ENCODE assay signal across 20 cellular contexts in the genomic region with DNA sequence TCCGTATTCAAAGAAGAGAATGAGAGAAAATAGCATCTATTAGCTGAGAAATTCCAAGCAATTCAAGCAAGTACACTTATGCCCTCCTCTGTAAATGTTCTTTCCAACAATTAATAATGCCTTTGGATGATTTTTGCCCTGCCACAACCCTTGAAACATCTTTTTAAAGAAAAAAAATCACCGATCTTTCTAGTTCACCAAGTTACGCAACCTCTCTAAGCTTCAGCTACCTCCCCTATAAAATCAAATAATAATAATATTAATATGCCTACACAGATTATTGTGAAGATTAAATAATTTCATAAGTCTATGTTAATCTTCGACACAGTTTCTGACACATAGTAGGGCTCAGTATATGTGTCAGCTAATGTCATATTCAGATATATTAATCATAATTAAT. TPM values are rescaled to one million over a fixed set of nuclear protein-coding genes. Genes with fewer than 3 reads are reported as not detected.
DNase-seq lines count a peak whose midpoint lies in the region; ATAC-seq, FAIRE-seq and TF ChIP-seq lines count a peak whose summit lies in the region.
"Had no signal": no experiment of that assay in that cellular context is flagged by ENCODE, and none has a peak within 500 bp of the region (broad histone marks: within the 10 kb centered on the region; RNA-seq: fewer than 3 reads in every experiment).

No MANE protein-coding gene starts in this region.

- H3K4me3 ChIP-seq in HepG2 (replicated peaks in 1 of 3; ENCODE audit: insufficient read depth in 1 of 3, low read depth in 2 of 3, low read length in 3 of 3) (no peak overlapping the region), right lobe of liver (no peak overlapping the region), H1 (ENCODE audit: extremely low read depth in 1 of 4, insufficient read depth in 2 of 4, low read depth in 3 of 4, low read length in 4 of 4) (no peak overlapping the region)
- H3K4me3 ChIP-seq: A549; BLaER1 treated with 17β-estradiol and CSF1 and Interleukin-3, amounts not matched to agents 10 nM and 100 nM had no signal

- POLR2A ChIA-PET in HepG2 (lab: Yijun Ruan, JAX), result no interaction called here
- POLR2A ChIA-PET in H1 (lab: Charles Lee; ENCODE audit: partially characterized antibody), result no interaction called here

- H3K27ac Mint-ChIP-seq in activated naive CD8-positive, alpha-beta T cell treated with anti-CD3 and anti-CD28 coated beads for 36 hours, result no peak overlapping the region
- H3K27ac Mint-ChIP-seq: B cell; CD4-positive, alpha-beta T cell; CD8-positive, alpha-beta T cell had no signal

- no peak overlapping the region for H3K4ac ChIP-seq in H1 (replicated peaks; ENCODE audit: insufficient read length, low read depth, low read length)

- intact Hi-C loops in HepG2 (cut with micrococcal nuclease; ENCODE audit: unreplicated experiment), result no loop called here
- intact Hi-C loops in right lobe of liver (cut with DNase I), result no loop called here

- no peak overlapping the region for H3K4me3 Mint-ChIP-seq in activated naive CD8-positive, alpha-beta T cell treated with anti-CD3 and anti-CD28 coated beads for 36 hours
- H3K4me3 Mint-ChIP-seq: B cell; CD4-positive, alpha-beta T cell; CD8-positive, alpha-beta T cell had no signal

- H4K5ac ChIP-seq in H1 (ENCODE audit: insufficient read length, low read depth, low read length), result no peak overlapping the region

- no peaks in the 10 kb centered on the region for H3K27me3 ChIP-seq in HepG2 (ENCODE audit: control insufficient read depth in 1 of 2, insufficient read depth in 2 of 2, low read length in 2 of 2)
- H3K27me3 ChIP-seq in right lobe of liver, result no peaks in the 10 kb centered on the region
- H3K27me3 ChIP-seq in H1 (replicated peaks in 1 of 4; ENCODE audit: control insufficient read depth in 3 of 4, extremely low read depth in 1 of 4, insufficient read depth in 3 of 4, low read length in 3 of 4), result no peaks in the 10 kb centered on the region
- H3K27me3 ChIP-seq: BLaER1 treated with 17β-estradiol and CSF1 and Interleukin-3, amounts not matched to agents 10 nM and 100 nM had no signal

- CTCF ChIA-PET in HepG2 (lab: Yijun Ruan, JAX; ENCODE audit: low intra/inter-chr PET ratio, low total read pairs), result no interaction called here
- CTCF ChIA-PET in H1 (lab: Charles Lee; ENCODE audit: partially characterized antibody), result interaction anchor here (0.7 to 1.2 kb wide), 2 partner anchors 18 to 99 kb away, joined by 3 to 4 read pairs; no protein-coding TSS in a partner anchor

- H2BK20ac ChIP-seq in H1 (ENCODE audit: low read length), result no peak overlapping the region

- BruUV-seq in HepG2 (replicated peaks; lab: Mats Ljungman, UMichigan), result no TSS peak

- no peak for ATAC-seq in HepG2
- no peak for ATAC-seq in right lobe of liver
- ATAC-seq: A549; CD8-positive, alpha-beta T cell had no signal

- H3K36me3 Mint-ChIP-seq in activated naive CD8-positive, alpha-beta T cell treated with anti-CD3 and anti-CD28 coated beads for 36 hours, result no peaks in the 10 kb centered on the region
- H3K36me3 Mint-ChIP-seq: CD8-positive, alpha-beta T cell had no signal

- H3K27me3 Mint-ChIP-seq in activated naive CD8-positive, alpha-beta T cell treated with anti-CD3 and anti-CD28 coated beads for 36 hours, result no peaks in the 10 kb centered on the region
- H3K27me3 Mint-ChIP-seq: B cell; CD4-positive, alpha-beta T cell had no signal

- H3K79me1 ChIP-seq in H1 (ENCODE audit: low read depth, low read length), result no peaks in the 10 kb centered on the region

- no peak overlapping the region for H4K8ac ChIP-seq in H1 (ENCODE audit: extremely low read depth, insufficient read depth, low read length)

- no peaks in the 10 kb centered on the region for H3K79me2 ChIP-seq in HepG2 (ENCODE audit: insufficient read depth, low read length)
- H3K79me2 ChIP-seq in H1 (ENCODE audit: control insufficient read depth in 1 of 2, insufficient read depth in 2 of 2, low read length in 2 of 2), result no peaks in the 10 kb centered on the region

- no peak for TF ChIP-seq EP300 in HepG2 (IDR thresholded peaks at IDR 0.05; ENCODE audit: low read depth in 2 of 2, low read length in 2 of 2)
- TF ChIP-seq EP300 in HepG2 (CRISPR knock-in tag; IDR thresholded peaks at IDR 0.05; ENCODE audit: borderline replicate concordance), result no peak
- TF ChIP-seq EP300 in H1 (IDR thresholded peaks at IDR 0.05; ENCODE audit: borderline replicate concordance in 1 of 2, low read depth in 2 of 2, low read length in 2 of 2), result no peak

- H3K9me3 ChIP-seq in HepG2 (ENCODE audit: low read length) (no peaks in the 10 kb centered on the region), right lobe of liver (no peaks in the 10 kb centered on the region), H1 (ENCODE audit: insufficient read depth in 2 of 2, low read depth in 1 of 2, low read length in 1 of 2) (no peaks in the 10 kb centered on the region)
- H3K9me3 ChIP-seq: A549; BLaER1 treated with 17β-estradiol and CSF1 and Interleukin-3, amounts not matched to agents 10 nM and 100 nM; Caco-2 had no signal

- no peak overlapping the region for H3K18ac ChIP-seq in H1 (ENCODE audit: extremely low read depth, low read length)

- H3K36me3 ChIP-seq in HepG2 (replicated peaks in 1 of 2; ENCODE audit: control insufficient read depth in 1 of 2, insufficient read depth in 2 of 2, low read length in 2 of 2) (no peaks in the 10 kb centered on the region), right lobe of liver (no peaks in the 10 kb centered on the region), H1 (ENCODE audit: control insufficient read depth in 2 of 4, insufficient read depth in 4 of 4, low read length in 3 of 4) (no peaks in the 10 kb centered on the region)
- H3K36me3 ChIP-seq: BLaER1 treated with 17β-estradiol and CSF1 and Interleukin-3, amounts not matched to agents 10 nM and 100 nM had no signal

- in situ Hi-C loops in HepG2 (cut with HindIII; ENCODE audit: extremely low pct_ligation_motif_present, low pct_unique_long_range_greater_than_20kb), result no loop called here

- H3K4me1 ChIP-seq in HepG2 (ENCODE audit: insufficient read depth, low read length) (peaks cover 13% of the 10 kb centered on the region), right lobe of liver (peaks cover 0 to 20% (median 10%) of the 10 kb centered on the region in 4 donors), H1 (replicated peaks in 1 of 4; ENCODE audit: control insufficient read depth in 3 of 4, insufficient read depth in 4 of 4, low read length in 3 of 4) (no peaks in the 10 kb centered on the region)

- no peak overlapping the region for H4K91ac ChIP-seq in H1 (replicated peaks; ENCODE audit: insufficient read length, low read length)

- H4K20me1 ChIP-seq in HepG2 (ENCODE audit: insufficient read depth, low read length), result no peaks in the 10 kb centered on the region
- peaks cover 0 to 2% of the 10 kb centered on the region in 2 experiments for H4K20me1 ChIP-seq in H1 (replicated peaks in 1 of 2; ENCODE audit: control insufficient read depth in 1 of 2, insufficient read depth in 2 of 2, low read length in 2 of 2)
- H4K20me1 ChIP-seq: BLaER1 treated with 17β-estradiol and CSF1 and Interleukin-3, amounts not matched to agents 10 nM and 100 nM had no signal

- H2AFZ ChIP-seq in HepG2 (ENCODE audit: low read length), result no peak overlapping the region
- no peak overlapping the region for H2AFZ ChIP-seq in H1 (ENCODE audit: low read length)

- H3K14ac ChIP-seq in H1 (ENCODE audit: insufficient read length), result no peak overlapping the region

- no peak overlapping the region for H3K27ac ChIP-seq in HepG2 (ENCODE audit: extremely low read length, insufficient read depth, low read length)
- no peak overlapping the region for H3K27ac ChIP-seq in right lobe of liver
- no peak overlapping the region for H3K27ac ChIP-seq in H1 (ENCODE audit: low read depth, low read length)
- H3K27ac ChIP-seq: 22Rv1; A549; BLaER1 treated with 17β-estradiol and CSF1 and Interleukin-3, amounts not matched to agents 10 nM and 100 nM; C4-2B had no signal

- FAIRE-seq in HepG2 (lab: Jason Lieb, UNC) (no peak), H1 (lab: Jason Lieb, UNC) (no peak)
- FAIRE-seq: D721Med, G401.6, GM12891, GM19239 had no signal

- DNase-seq in HepG2 (ENCODE audit: low spot score) (no peak), right lobe of liver (no peak), H1 (ENCODE audit: low read depth in 1 of 2, low spot score in 2 of 2) (no peak)
- DNase-seq in activated naive CD8-positive, alpha-beta T cell treated with anti-CD3 and anti-CD28 coated beads for 36 hours, result no peak
- DNase-seq: AML-193; Caco-2; Calu3; CD4-positive, alpha-beta T cell; CD8-positive, alpha-beta T cell; DMS79 treated with DMSO at 0.1 percent for 48 hours; GF-D8 had no signal

- no peak overlapping the region for H3K23ac ChIP-seq in H1 (ENCODE audit: insufficient read length)

- H3K4me2 ChIP-seq in HepG2 (ENCODE audit: low read depth, low read length) (no peak overlapping the region), H1 (ENCODE audit: insufficient read depth in 1 of 2, low read depth in 2 of 2, low read length in 2 of 2) (no peak overlapping the region)
- H3K4me2 ChIP-seq: A549; BLaER1 treated with 17β-estradiol and CSF1 and Interleukin-3, amounts not matched to agents 10 nM and 100 nM had no signal

- H2BK15ac ChIP-seq in H1 (ENCODE audit: low read length), result no peak overlapping the region

- no peaks in the 10 kb centered on the region for H3K9me3 Mint-ChIP-seq in activated naive CD8-positive, alpha-beta T cell treated with anti-CD3 and anti-CD28 coated beads for 36 hours
- H3K9me3 Mint-ChIP-seq: CD4-positive, alpha-beta T cell; CD8-positive, alpha-beta T cell had no signal

- H2BK120ac ChIP-seq in H1 (replicated peaks; ENCODE audit: low read depth, low read length), result no peak overlapping the region

- H2BK5ac ChIP-seq in H1 (ENCODE audit: low read depth, low read length), result no peak overlapping the region

- TF ChIP-seq CTCF in HepG2 (CRISPR knock-in tag; IDR thresholded peaks at IDR 0.05) (no peak), right lobe of liver (IDR thresholded peaks at IDR 0.05) (no peak), H1 (IDR thresholded peaks at IDR 0.05; ENCODE audit: control extremely low read depth in 1 of 3, insufficient read depth in 1 of 3, low read depth in 1 of 3, low read length in 3 of 3) (no peak)

- H3K9ac ChIP-seq in HepG2 (ENCODE audit: insufficient read depth, low read depth, low read length) (no peak overlapping the region), H1 (replicated peaks in 1 of 4; ENCODE audit: extremely low read depth in 1 of 4, low read depth in 3 of 4, low read length in 3 of 4) (no peak overlapping the region)
- H3K9ac ChIP-seq: BLaER1 treated with 17β-estradiol and CSF1 and Interleukin-3, amounts not matched to agents 10 nM and 100 nM had no signal

- no peak for TF ChIP-seq RAD21 in HepG2 (CRISPR knock-in tag; IDR thresholded peaks at IDR 0.05)
- no peak for TF ChIP-seq RAD21 in H1 (IDR thresholded peaks at IDR 0.05 in 1 of 2, conservative IDR thresholded peaks at IDR 0.05 in 1 of 2; ENCODE audit: low read depth in 2 of 2, low read length in 2 of 2)

- H2BK12ac ChIP-seq in H1 (ENCODE audit: low read depth, low read length), result no peak overlapping the region

- no peaks in the 10 kb centered on the region for H3K4me1 Mint-ChIP-seq in activated naive CD8-positive, alpha-beta T cell treated with anti-CD3 and anti-CD28 coated beads for 36 hours
- H3K4me1 Mint-ChIP-seq: B cell had no signal

- 97% methylated on average over 4 of the region's 4 CpGs for WGBS in HepG2 (ENCODE audit: low lambda C conversion rate)
- 88% methylated on average over 4 of the region's 4 CpGs for WGBS in right lobe of liver (ENCODE audit: insufficient coverage, low coverage, low lambda C conversion rate, missing lambda C conversion rate)
- WGBS in H1 (ENCODE audit: extremely low coverage in 1 of 2, insufficient coverage in 1 of 2, insufficient read length in 1 of 2, insufficient replicate concordance in 2 of 2, low coverage in 1 of 2, low lambda C conversion rate in 2 of 2, missing lambda C conversion rate in 1 of 2), 2 experiments, result 83% methylated on average over 4 of the region's 4 CpGs; no CpG with 5 or more reads in 1 of the 2 experiments

- no peak for TF ChIP-seq POLR2A in HepG2 (IDR thresholded peaks at IDR 0.05; ENCODE audit: insufficient read depth in 1 of 2, low read depth in 2 of 2, low read length in 2 of 2)
- no peak for TF ChIP-seq POLR2A in right lobe of liver (IDR thresholded peaks at IDR 0.05)
- no peak for TF ChIP-seq POLR2A in H1 (IDR thresholded peaks at IDR 0.05; ENCODE audit: control extremely low read depth in 1 of 2, low read depth in 2 of 2, low read length in 2 of 2)

- H3K23me2 ChIP-seq in H1 (ENCODE audit: low read depth, low read length), result no peaks in the 10 kb centered on the region

- no peak overlapping the region for H3K56ac ChIP-seq in H1 (replicated peaks; ENCODE audit: insufficient read length, low read depth, low read length)

- no peak overlapping the region for H2AK5ac ChIP-seq in H1 (ENCODE audit: low read depth, low read length)

RNA-seq across cellular contexts. Expression of a gene that starts 19.1 kb away (rescaled TPM):
- total RNA-seq in HepG2 (2016; rRNA removed; fragmentation: Illumina TruSeq; extraction: Trizol) (5.7 and 6.6 TPM in 2 replicates), right lobe of liver (1 to 10 TPM in 4 of 6 experiments, under 1 TPM in 2; 0.37 to 2.0 (median 1.4) TPM)
- total RNA-seq in HepG2 (2016; cell fraction: cytosol; rRNA removed; fragmentation: Illumina TruSeq; extraction: Trizol; ENCODE audit: low read depth), result 2.9 and 4.6 TPM in 2 replicates
- 6.5 and 7.4 TPM in 2 replicates for total RNA-seq in HepG2 (2016; cell fraction: insoluble cytoplasmic fraction; rRNA removed; fragmentation: Illumina TruSeq; extraction: Trizol)
- 2.8 and 4.0 TPM in 2 replicates for total RNA-seq in HepG2 (2016; cell fraction: membrane; rRNA removed; fragmentation: Illumina TruSeq; extraction: Trizol)
- total RNA-seq in HepG2 (2016; cell fraction: nucleus; rRNA removed; fragmentation: Illumina TruSeq; extraction: Trizol), result 6.1 and 8.7 TPM in 2 replicates
- polyA plus RNA-seq in HepG2 (2011; rRNA removed) (1.5 and 2.2 TPM in 2 replicates), H1 (2011; rRNA removed) (0.71 and 0.80 TPM in 2 replicates)
- polyA plus RNA-seq in HepG2 (2011; cell fraction: cytosol; rRNA removed), result 1.7 and 4.9 TPM in 2 replicates
- 1.1 and 1.6 TPM in 2 replicates for polyA plus RNA-seq in HepG2 (2011; cell fraction: nucleus; rRNA removed)
- polyA plus RNA-seq in HepG2 (2012), result 1.6 and 3.5 TPM in 2 replicates
- polyA plus RNA-seq in HepG2 (2016; cell fraction: cytosol; fragmentation: Illumina TruSeq; extraction: Trizol; ENCODE audit: low read depth), result 1.8 and 2.8 TPM in 2 replicates
- polyA plus RNA-seq in HepG2 (2016; cell fraction: insoluble cytoplasmic fraction; fragmentation: Illumina TruSeq; extraction: Trizol; ENCODE audit: low read depth), result 5.9 and 6.8 TPM in 2 replicates
- 2.6 and 3.5 TPM in 2 replicates for polyA plus RNA-seq in HepG2 (2016; cell fraction: membrane; fragmentation: Illumina TruSeq; extraction: Trizol; ENCODE audit: low read depth)
- 1.7 and 7.0 TPM in 2 replicates for polyA plus RNA-seq in HepG2 (2016; cell fraction: nucleus; fragmentation: Illumina TruSeq; extraction: Trizol; ENCODE audit: insufficient read depth, low read depth)
- polyA minus RNA-seq in HepG2 (2011; rRNA and poly(A)+ RNA removed; ENCODE audit: low replicate concordance), result 0.44 and 1.1 TPM in 2 replicates
- polyA minus RNA-seq in HepG2 (2011; cell fraction: cytosol; rRNA and poly(A)+ RNA removed), result 1.6 and 2.0 TPM in 2 replicates
- 8.1 and 9.9 TPM in 2 replicates for polyA minus RNA-seq in HepG2 (2011; cell fraction: nucleus; rRNA and poly(A)+ RNA removed)
- total RNA-seq in H1 (2021; fragmentation: NEBNext Ultra II Directional; extraction: Animal tissue kit (Norgen Biotek cat#: 25700)), result 3.8 and 4.8 TPM in 2 replicates
- polyA plus RNA-seq in H1 (2011; cell fraction: cytosol; rRNA removed), result 3.3 TPM
- 1.2 TPM for polyA plus RNA-seq in H1 (2011; cell fraction: nucleus; rRNA removed)
- 2.4 to 5.7 TPM (median 2.8 TPM) in 4 replicates for polyA plus RNA-seq in H1 (2012, experiment 1 of 2)
- 0.59 TPM for polyA plus RNA-seq in H1 (2012, experiment 2 of 2)
- polyA plus RNA-seq in H1 (2013, experiment 1 of 2), result 5.8 TPM
- polyA plus RNA-seq in H1 (2013, experiment 2 of 2), result 3.6 TPM
- 1.4 and 2.0 TPM in 2 replicates for polyA minus RNA-seq in H1 (2011; rRNA and poly(A)+ RNA removed)
- not detected for polyA minus RNA-seq in H1 (2011; cell fraction: cytosol; rRNA and poly(A)+ RNA removed)
- polyA minus RNA-seq in H1 (2011; cell fraction: nucleus; rRNA and poly(A)+ RNA removed), result 6.0 TPM
- total RNA-seq in activated naive CD8-positive, alpha-beta T cell treated with anti-CD3 and anti-CD28 coated beads for 36 hours, result 1 to 10 TPM; 2.4 to 2.8 TPM

RNA-seq across cellular contexts. Expression of a gene that starts 19.2 kb away (rescaled TPM):
- total RNA-seq in HepG2 (2016; rRNA removed; fragmentation: Illumina TruSeq; extraction: Trizol), result 28.8 and 41.9 TPM in 2 replicates
- 57.9 and 65.3 TPM in 2 replicates for total RNA-seq in HepG2 (2016; cell fraction: cytosol; rRNA removed; fragmentation: Illumina TruSeq; extraction: Trizol; ENCODE audit: low read depth)
- total RNA-seq in HepG2 (2016; cell fraction: insoluble cytoplasmic fraction; rRNA removed; fragmentation: Illumina TruSeq; extraction: Trizol), result 26.5 and 42.6 TPM in 2 replicates
- total RNA-seq in HepG2 (2016; cell fraction: membrane; rRNA removed; fragmentation: Illumina TruSeq; extraction: Trizol), result 20.6 and 24.8 TPM in 2 replicates
- total RNA-seq in HepG2 (2016; cell fraction: nucleus; rRNA removed; fragmentation: Illumina TruSeq; extraction: Trizol), result 35.3 and 36.6 TPM in 2 replicates
- 9.3 and 11.4 TPM in 2 replicates for polyA plus RNA-seq in HepG2 (2011; rRNA removed)
- 5.1 and 8.8 TPM in 2 replicates for polyA plus RNA-seq in HepG2 (2011; cell fraction: cytosol; rRNA removed)
- polyA plus RNA-seq in HepG2 (2011; cell fraction: nucleus; rRNA removed), result 8.6 and 9.3 TPM in 2 replicates
- 15.7 and 16.0 TPM in 2 replicates for polyA plus RNA-seq in HepG2 (2012)
- polyA plus RNA-seq in HepG2 (2016; cell fraction: cytosol; fragmentation: Illumina TruSeq; extraction: Trizol; ENCODE audit: low read depth), result 1.2 and 1.4 TPM in 2 replicates
- polyA plus RNA-seq in HepG2 (2016; cell fraction: insoluble cytoplasmic fraction; fragmentation: Illumina TruSeq; extraction: Trizol; ENCODE audit: low read depth), result 28.2 and 30.7 TPM in 2 replicates
- polyA plus RNA-seq in HepG2 (2016; cell fraction: membrane; fragmentation: Illumina TruSeq; extraction: Trizol; ENCODE audit: low read depth), result 4.9 and 5.7 TPM in 2 replicates
- polyA plus RNA-seq in HepG2 (2016; cell fraction: nucleus; fragmentation: Illumina TruSeq; extraction: Trizol; ENCODE audit: insufficient read depth, low read depth), result 31.7 and 38.1 TPM in 2 replicates
- 23.2 and 39.5 TPM in 2 replicates for polyA minus RNA-seq in HepG2 (2011; rRNA and poly(A)+ RNA removed; ENCODE audit: low replicate concordance)
- 17.8 and 20.7 TPM in 2 replicates for polyA minus RNA-seq in HepG2 (2011; cell fraction: cytosol; rRNA and poly(A)+ RNA removed)
- 35.4 and 53.0 TPM in 2 replicates for polyA minus RNA-seq in HepG2 (2011; cell fraction: nucleus; rRNA and poly(A)+ RNA removed)
- total RNA-seq in right lobe of liver, result 10 to 100 TPM; 17.9 to 34.1 (median 28.0) TPM
- total RNA-seq in H1 (2021; fragmentation: NEBNext Ultra II Directional; extraction: Animal tissue kit (Norgen Biotek cat#: 25700)), result 45.0 and 48.7 TPM in 2 replicates
- 5.7 and 8.9 TPM in 2 replicates for polyA plus RNA-seq in H1 (2011; rRNA removed)
- polyA plus RNA-seq in H1 (2011; cell fraction: cytosol; rRNA removed), result 9.7 TPM
- 6.6 TPM for polyA plus RNA-seq in H1 (2011; cell fraction: nucleus; rRNA removed)
- polyA plus RNA-seq in H1 (2012, experiment 1 of 2), result 10.0 to 21.1 TPM (median 14.9 TPM) in 4 replicates
- polyA plus RNA-seq in H1 (2012, experiment 2 of 2), result 1.2 TPM
- polyA plus RNA-seq in H1 (2013, experiment 1 of 2), result 18.9 TPM
- 19.6 TPM for polyA plus RNA-seq in H1 (2013, experiment 2 of 2)
- 21.2 and 28.1 TPM in 2 replicates for polyA minus RNA-seq in H1 (2011; rRNA and poly(A)+ RNA removed)
- 30.8 TPM for polyA minus RNA-seq in H1 (2011; cell fraction: cytosol; rRNA and poly(A)+ RNA removed)
- polyA minus RNA-seq in H1 (2011; cell fraction: nucleus; rRNA and poly(A)+ RNA removed), result 30.2 TPM
- 10 to 100 TPM; 26.7 to 27.1 TPM for total RNA-seq in activated naive CD8-positive, alpha-beta T cell treated with anti-CD3 and anti-CD28 coated beads for 36 hours

RNA-seq across cellular contexts. Expression of a gene that starts 47.1 kb away (rescaled TPM):
- 22.4 and 37.8 TPM in 2 replicates for total RNA-seq in HepG2 (2016; rRNA removed; fragmentation: Illumina TruSeq; extraction: Trizol)
- 2.9 and 3.8 TPM in 2 replicates for total RNA-seq in HepG2 (2016; cell fraction: cytosol; rRNA removed; fragmentation: Illumina TruSeq; extraction: Trizol; ENCODE audit: low read depth)
- total RNA-seq in HepG2 (2016; cell fraction: insoluble cytoplasmic fraction; rRNA removed; fragmentation: Illumina TruSeq; extraction: Trizol), result 24.5 and 40.5 TPM in 2 replicates
- total RNA-seq in HepG2 (2016; cell fraction: membrane; rRNA removed; fragmentation: Illumina TruSeq; extraction: Trizol), result 4.5 and 7.5 TPM in 2 replicates
- total RNA-seq in HepG2 (2016; cell fraction: nucleus; rRNA removed; fragmentation: Illumina TruSeq; extraction: Trizol), result 15.4 and 16.8 TPM in 2 replicates
- polyA plus RNA-seq in HepG2 (2011; rRNA removed), result 7.6 and 12.9 TPM in 2 replicates
- polyA plus RNA-seq in HepG2 (2011; cell fraction: cytosol; rRNA removed), result 8.2 and 8.8 TPM in 2 replicates
- polyA plus RNA-seq in HepG2 (2011; cell fraction: nucleus; rRNA removed), result 7.1 and 8.9 TPM in 2 replicates
- polyA plus RNA-seq in HepG2 (2012), result 11.1 and 26.5 TPM in 2 replicates
- polyA plus RNA-seq in HepG2 (2016; cell fraction: cytosol; fragmentation: Illumina TruSeq; extraction: Trizol; ENCODE audit: low read depth), result 1.9 and 2.1 TPM in 2 replicates
- polyA plus RNA-seq in HepG2 (2016; cell fraction: insoluble cytoplasmic fraction; fragmentation: Illumina TruSeq; extraction: Trizol; ENCODE audit: low read depth), result 27.7 and 30.4 TPM in 2 replicates
- 3.2 and 3.7 TPM in 2 replicates for polyA plus RNA-seq in HepG2 (2016; cell fraction: membrane; fragmentation: Illumina TruSeq; extraction: Trizol; ENCODE audit: low read depth)
- 13.9 and 18.1 TPM in 2 replicates for polyA plus RNA-seq in HepG2 (2016; cell fraction: nucleus; fragmentation: Illumina TruSeq; extraction: Trizol; ENCODE audit: insufficient read depth, low read depth)
- polyA minus RNA-seq in HepG2 (2011; rRNA and poly(A)+ RNA removed; ENCODE audit: low replicate concordance), result 1.8 and 6.6 TPM in 2 replicates
- polyA minus RNA-seq in HepG2 (2011; cell fraction: cytosol; rRNA and poly(A)+ RNA removed), result 4.1 and 7.1 TPM in 2 replicates
- 18.9 and 28.3 TPM in 2 replicates for polyA minus RNA-seq in HepG2 (2011; cell fraction: nucleus; rRNA and poly(A)+ RNA removed)
- 10 to 100 TPM in 4 of 6 experiments, 1 to 10 TPM in 2; 5.7 to 16.0 (median 13.1) TPM for total RNA-seq in right lobe of liver
- 36.8 and 38.1 TPM in 2 replicates for total RNA-seq in H1 (2021; fragmentation: NEBNext Ultra II Directional; extraction: Animal tissue kit (Norgen Biotek cat#: 25700))
- 4.8 and 10.2 TPM in 2 replicates for polyA plus RNA-seq in H1 (2011; rRNA removed)
- 14.8 TPM for polyA plus RNA-seq in H1 (2011; cell fraction: cytosol; rRNA removed)
- polyA plus RNA-seq in H1 (2011; cell fraction: nucleus; rRNA removed), result 4.4 TPM
- 16.4 to 23.2 TPM (median 20.9 TPM) in 4 replicates for polyA plus RNA-seq in H1 (2012, experiment 1 of 2)
- 5.7 TPM for polyA plus RNA-seq in H1 (2012, experiment 2 of 2)
- polyA plus RNA-seq in H1 (2013, experiment 1 of 2), result 19.2 TPM
- polyA plus RNA-seq in H1 (2013, experiment 2 of 2), result 18.7 TPM
- 8.6 and 13.6 TPM in 2 replicates for polyA minus RNA-seq in H1 (2011; rRNA and poly(A)+ RNA removed)
- polyA minus RNA-seq in H1 (2011; cell fraction: cytosol; rRNA and poly(A)+ RNA removed), result 9.8 TPM
- polyA minus RNA-seq in H1 (2011; cell fraction: nucleus; rRNA and poly(A)+ RNA removed), result 19.8 TPM
- 10 to 100 TPM; 27.1 to 27.9 TPM for total RNA-seq in activated naive CD8-positive, alpha-beta T cell treated with anti-CD3 and anti-CD28 coated beads for 36 hours
